ENCODE assay signal across 30 cellular contexts in the genomic region with DNA sequence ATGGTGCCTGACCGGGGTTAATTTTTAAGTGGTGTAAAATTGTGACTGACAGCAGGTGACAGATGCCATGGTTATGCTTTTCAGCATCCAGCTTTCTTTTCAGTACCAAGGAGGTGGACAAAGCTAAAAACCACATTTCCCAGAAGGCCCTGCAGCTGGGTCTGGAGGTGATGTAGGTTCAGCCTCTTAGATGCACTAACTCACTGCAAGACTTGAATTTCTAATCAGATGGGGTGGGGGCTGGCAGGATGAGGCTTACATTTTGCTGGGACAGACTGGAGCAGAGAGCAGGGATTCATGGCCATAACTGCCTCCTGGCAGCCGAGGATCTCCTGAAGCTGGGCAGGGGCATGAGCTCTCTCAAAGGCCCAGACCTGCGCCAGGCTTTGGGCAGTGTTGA. TPM values are rescaled to one million over a fixed set of nuclear protein-coding genes. Genes with fewer than 3 reads are reported as not detected.
DNase-seq lines count a peak whose midpoint lies in the region; ATAC-seq and TF ChIP-seq lines count a peak whose summit lies in the region.
"Had no signal": no experiment of that assay in that cellular context is flagged by ENCODE, and none has a peak within 500 bp of the region (broad histone marks: within the 10 kb centered on the region; RNA-seq: fewer than 3 reads in every experiment).

No MANE protein-coding gene starts in this region.

- peak overlapping the region; percentile 79; the same call in 1 of the 2 replicates for H3K27ac Mint-ChIP-seq in GM23338
- H3K27ac Mint-ChIP-seq in Calu3 (ENCODE audit: unreplicated experiment), result no peak overlapping the region
- H3K27ac Mint-ChIP-seq: activated T-cell treated with anti-CD3 and anti-CD28 coated beads, Interleukin-2, amount 50 U/mL, for 24 hours; progenitor cell of endocrine pancreas had no signal

- H3K4me1 ChIP-seq in GM23338 (ENCODE audit: insufficient read depth) (peaks cover 19% of the 10 kb centered on the region), HUES48 (ENCODE audit: control insufficient read depth, insufficient read depth, low read length) (peaks cover 17% of the 10 kb centered on the region), foreskin keratinocyte (no peaks in the 10 kb centered on the region)
- H3K4me1 ChIP-seq: BLaER1, heart right ventricle had no signal

- no peaks in the 10 kb centered on the region for H3K9me3 ChIP-seq in HUES48 (ENCODE audit: control insufficient read depth, insufficient read depth, low read length)
- H3K9me3 ChIP-seq: BLaER1, heart right ventricle, neutrophil had no signal

- peak overlapping the region; percentile 83 for H2AFZ ChIP-seq in GM23338

- peaks cover 17% of the 10 kb centered on the region for H3K27me3 Mint-ChIP-seq in GM23338 (ENCODE audit: insufficient read depth, low read depth, poor library complexity)
- peaks cover 34% of the 10 kb centered on the region for H3K27me3 Mint-ChIP-seq in Calu3 (ENCODE audit: unreplicated experiment)
- H3K27me3 Mint-ChIP-seq: activated T-cell treated with anti-CD3 and anti-CD28 coated beads, Interleukin-2, amount 50 U/mL, for 24 hours had no signal

- peaks cover 29% of the 10 kb centered on the region for H3K4me1 Mint-ChIP-seq in GM23338
- H3K4me1 Mint-ChIP-seq in Calu3 (ENCODE audit: low read depth, unreplicated experiment), result no peaks in the 10 kb centered on the region

- intact Hi-C loops in Calu3 (cut with micrococcal nuclease; ENCODE audit: unreplicated experiment), result no loop called here

- H3K4me3 Mint-ChIP-seq in GM23338 (no peak overlapping the region; the same call in 2 of the 3 replicates), Calu3 (ENCODE audit: low read depth, unreplicated experiment) (no peak overlapping the region)
- H3K4me3 Mint-ChIP-seq: activated T-cell treated with anti-CD3 and anti-CD28 coated beads, Interleukin-2, amount 50 U/mL, for 24 hours had no signal

- H3K9ac ChIP-seq in HUES48 (ENCODE audit: low read depth, low read length), result no peak overlapping the region
- H3K9ac ChIP-seq: BLaER1 had no signal

- H3K27me3 ChIP-seq in GM23338 (ENCODE audit: insufficient read depth), result no peaks in the 10 kb centered on the region
- H3K27me3 ChIP-seq in HUES48 (ENCODE audit: control insufficient read depth, insufficient read depth, low read length), result no peaks in the 10 kb centered on the region
- H3K27me3 ChIP-seq in foreskin keratinocyte, result no peaks in the 10 kb centered on the region
- H3K27me3 ChIP-seq: BLaER1 had no signal

- H3K9me3 Mint-ChIP-seq in GM23338 (no peaks in the 10 kb centered on the region), Calu3 (ENCODE audit: low read depth, unreplicated experiment) (no peaks in the 10 kb centered on the region)
- H3K9me3 Mint-ChIP-seq: activated T-cell treated with anti-CD3 and anti-CD28 coated beads, Interleukin-2, amount 50 U/mL, for 24 hours had no signal

- no TSS peak for BruUV-seq in Calu3 (replicated peaks; lab: Mats Ljungman, UMichigan)

- H4K20me1 ChIP-seq in GM23338 (replicated peaks; ENCODE audit: insufficient read depth), result no peaks in the 10 kb centered on the region
- H4K20me1 ChIP-seq: BLaER1 had no signal

- no peaks in the 10 kb centered on the region for H3K36me3 Mint-ChIP-seq in GM23338 (ENCODE audit: low read depth)
- H3K36me3 Mint-ChIP-seq in Calu3 (ENCODE audit: insufficient read depth, unreplicated experiment), result no peaks in the 10 kb centered on the region

- H3K27ac ChIP-seq in GM23338 (ENCODE audit: low read depth) (peak overlapping the region; percentile 64; the same call in 1 of the 2 replicates), HUES48 (ENCODE audit: low read depth, low read length) (peak overlapping the region; percentile 60), foreskin keratinocyte (no peak overlapping the region)
- H3K27ac ChIP-seq: BLaER1, heart right ventricle, HL-60, neutrophil, VCaP had no signal

- H3K4me2 ChIP-seq in GM23338, result peak overlapping the region; percentile 61; the same call in 1 of the 2 replicates
- H3K4me2 ChIP-seq: BLaER1 had no signal

- H3K4me3 ChIP-seq in GM23338 (no peak overlapping the region), HUES48 (ENCODE audit: low read depth, low read length) (no peak overlapping the region)
- H3K4me3 ChIP-seq: BLaER1, heart right ventricle had no signal

- DNase-seq in GM23338 (ENCODE audit: low spot score), result peak; percentile 55
- peak; percentile 40 for DNase-seq in RPMI8226
- DNase-seq in foreskin keratinocyte, result no peak
- no peak for DNase-seq in SW480 (ENCODE audit: low spot score)
- DNase-seq in Calu3, result no peak
- no peak for DNase-seq in NCI-H2081 (lab: John Stamatoyannopoulos, UW)
- DNase-seq: ACHN; activated CD4-positive, alpha-beta T cell treated with anti-CD3 and anti-CD28 coated beads for 48 hours; activated gamma-delta T cell treated with Interleukin-2 at 50 U/mL for 16 hours; activated T-cell treated with anti-CD3 and anti-CD28 coated beads, Interleukin-2, amount 50 U/mL, for 24 hours; cortex of kidney; EL; foreskin fibroblast; heart right ventricle; mammary epithelial cell; NCI-H1092; NCI-H187; NCI-H748 treated with DMSO at 0.1 percent for 48 hours; stimulated activated naive CD4-positive, alpha-beta T cell; T-helper 9 cell had no signal

- H3K36me3 ChIP-seq in GM23338 (ENCODE audit: insufficient read depth) (no peaks in the 10 kb centered on the region), HUES48 (ENCODE audit: control insufficient read depth, insufficient read depth, low read length) (no peaks in the 10 kb centered on the region)
- H3K36me3 ChIP-seq: BLaER1, heart right ventricle, neutrophil had no signal

- CTCF ChIA-PET in Calu3 (lab: Charles Lee), result interaction anchor here (1.3 kb wide), 1 partner anchor 8 kb away, joined by 3 read pairs; no protein-coding TSS in a partner anchor

- no peaks in the 10 kb centered on the region for H3K79me2 ChIP-seq in GM23338 (replicated peaks; ENCODE audit: insufficient read depth)

- TF ChIP-seq CTCF in GM23338 (conservative IDR thresholded peaks at IDR 0.05; ENCODE audit: low read depth in 2 of 2), result no peak
- TF ChIP-seq CTCF in foreskin keratinocyte (conservative IDR thresholded peaks at IDR 0.05), result no peak
- TF ChIP-seq CTCF in Calu3 (IDR thresholded peaks at IDR 0.05; ENCODE audit: unreplicated experiment), result no peak

- H3K9me2 ChIP-seq in GM23338 (ENCODE audit: insufficient read depth), result no peaks in the 10 kb centered on the region

- ATAC-seq in GM23338 (peak; percentile 46), foreskin keratinocyte (peak; percentile 30), HG03571 (IDR thresholded peaks at IDR 0.05; ENCODE audit: unreplicated experiment) (no peak)
- ATAC-seq: esophagus mucosa, heart right ventricle, Right ventricle myocardium inferior, sciatic nerve had no signal

- H3F3A ChIP-seq in GM23338 (replicated peaks; ENCODE audit: low read depth), result 0 out of 2 replicates have a peak, but pooled peaks cover 9% of the 10 kb centered on the region

TF ChIP-seq in GM23338, 12 proteins besides CTCF, POLR2A, EP300 and RAD21:
- TF ChIP-seq STAT1 (IDR thresholded peaks at IDR 0.05; ENCODE audit: unreplicated experiment), result no peak
- no peak for TF ChIP-seq ZNF114 (CRISPR knock-in tag; IDR thresholded peaks at IDR 0.05)
- no peak for TF ChIP-seq REST (IDR thresholded peaks at IDR 0.05; ENCODE audit: unreplicated experiment)
- TF ChIP-seq EZH2phosphoT487 (IDR thresholded peaks at IDR 0.05; ENCODE audit: unreplicated experiment), result no peak

RNA-seq across cellular contexts. Expression of gene PDIA4, which starts 52.4 kb away (rescaled TPM):
- total RNA-seq in GM23338 (2014; rRNA removed; shearing (Covaris generic)), result 326 and 332 TPM in 2 replicates
- 194 and 196 TPM in 2 replicates for polyA plus RNA-seq in GM23338 (2016; fragmentation: Nextera tagmentation; extraction: Ambion mirVana)
- 261 and 283 TPM in 2 replicates for total RNA-seq in foreskin keratinocyte
- 179 and 181 TPM in 2 replicates for polyA plus RNA-seq in foreskin keratinocyte
- total RNA-seq in Calu3 (2022), result 332 and 351 TPM in 2 replicates

Comparison
In these comparisons a context has a peak if more than half of its experiments do, and no peak if none do; other contexts are left out.
1. DNase-seq: peak in GM23338 (single experiment) and RPMI8226 (single experiment); none in foreskin keratinocyte (0 of 2), SW480 (single experiment), Calu3 (single experiment) and NCI-H2081 (0 of 2).